12 cellular contexts compared by ENCODE assay signal in the genomic region with DNA sequence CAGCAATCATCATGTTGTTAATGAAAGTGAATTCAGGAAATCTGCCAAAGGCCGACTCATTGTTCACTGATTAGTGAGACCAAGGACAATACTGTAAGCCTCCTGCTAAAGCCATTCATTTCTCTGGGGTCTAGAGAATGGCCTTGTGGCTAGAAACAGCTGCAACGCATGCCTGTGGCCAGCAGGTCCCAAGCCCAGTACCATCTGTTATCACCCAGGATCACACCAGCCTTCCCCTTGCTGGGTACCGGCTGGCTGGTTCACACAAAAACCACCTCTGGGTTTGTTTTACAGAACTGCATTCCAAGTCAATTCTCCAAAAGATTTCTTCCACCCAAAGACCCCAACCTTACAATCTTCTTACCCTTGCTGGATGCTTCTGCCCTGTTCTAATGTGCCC. TPM values are rescaled to one million over a fixed set of nuclear protein-coding genes. Genes with fewer than 3 reads are reported as not detected.
DNase-seq lines count a peak whose midpoint lies in the region; ATAC-seq and TF ChIP-seq lines count a peak whose summit lies in the region.
"Had no signal": no experiment of that assay in that cellular context is flagged by ENCODE, and none has a peak within 500 bp of the region (broad histone marks: within the 10 kb centered on the region; RNA-seq: fewer than 3 reads in every experiment).

No MANE protein-coding gene starts in this region.

- H3K36me3 Mint-ChIP-seq in neural progenitor cell = no peaks in the 10 kb centered on the region

- peaks cover 0 to 28% (median 0%) of the 10 kb centered on the region in 4 donors for H3K27me3 ChIP-seq in esophagus squamous epithelium
- peaks cover 29% of the 10 kb centered on the region for H3K27me3 ChIP-seq in neural progenitor cell

- peaks cover 15% of the 10 kb centered on the region for H3K4me1 Mint-ChIP-seq in neural progenitor cell

- H3K79me2 ChIP-seq in neural progenitor cell (ENCODE audit: low read depth) = no peaks in the 10 kb centered on the region

- H3K27me3 Mint-ChIP-seq in neural progenitor cell (ENCODE audit: insufficient read depth, low read depth) = peaks cover 28% of the 10 kb centered on the region

- no peak overlapping the region for H2AFZ ChIP-seq in neural progenitor cell (replicated peaks)

- no peak for TF ChIP-seq CTCF in esophagus squamous epithelium (IDR thresholded peaks at IDR 0.05)
- TF ChIP-seq CTCF in neural progenitor cell (IDR thresholded peaks at IDR 0.05) = peak; percentile 34

- H3K27ac Mint-ChIP-seq in neural progenitor cell = no peak overlapping the region
- H3K27ac Mint-ChIP-seq: activated T-cell treated with anti-CD3 and anti-CD28 coated beads, Interleukin-2, amount 50 U/mL, for 24 hours; CD4-positive, alpha-beta T cell had no signal

- ATAC-seq in HG02970 (IDR thresholded peaks at IDR 0.05; ENCODE audit: low FRiP score, unreplicated experiment) = no peak
- ATAC-seq in HG02885 (IDR thresholded peaks at IDR 0.05; ENCODE audit: poor library complexity, unreplicated experiment) = no peak
- ATAC-seq: SK-N-SH treated with all-trans-retinoic acid at 6 μM for 48 hours had no signal

- H3K27ac ChIP-seq in esophagus squamous epithelium (peak overlapping the region in 3 of 4 donors; percentile 59 to 81 (median 81)), neural progenitor cell (no peak overlapping the region)

- H3K4me2 ChIP-seq in neural progenitor cell = peak overlapping the region; percentile 96

- 29 to 78% methylated on average over 3 of the region's 3 CpGs for WGBS in esophagus squamous epithelium, 2 donors

- H4K20me1 ChIP-seq in neural progenitor cell (ENCODE audit: low read depth) = peaks cover 6% of the 10 kb centered on the region

- intact Hi-C loops in esophagus squamous epithelium (cut with DNase I) = no loop called here

- H3K4me1 ChIP-seq in esophagus squamous epithelium = peaks cover 0 to 46% (median 8%) of the 10 kb centered on the region in 3 donors
- H3K4me1 ChIP-seq in neural progenitor cell = peaks cover 26% of the 10 kb centered on the region

- peak overlapping the region in 1 of 4 donors; percentile 68 for H3K4me3 ChIP-seq in esophagus squamous epithelium
- peak overlapping the region; percentile 74 for H3K4me3 ChIP-seq in neural progenitor cell

- H3K9me3 ChIP-seq in esophagus squamous epithelium (peaks cover 0 to 12% (median 0%) of the 10 kb centered on the region in 3 donors), neural progenitor cell (ENCODE audit: low read depth) (peaks cover 9% of the 10 kb centered on the region)

- H3K9ac ChIP-seq in neural progenitor cell = no peak overlapping the region

- H3K36me3 ChIP-seq in esophagus squamous epithelium (no peaks in the 10 kb centered on the region), neural progenitor cell (no peaks in the 10 kb centered on the region)

- H3K4me3 Mint-ChIP-seq in neural progenitor cell = peak overlapping the region; percentile 81

- H3F3A ChIP-seq in neural progenitor cell (ENCODE audit: low read depth) = peaks cover 31% of the 10 kb centered on the region

- TF ChIP-seq POLR2A in esophagus squamous epithelium (IDR thresholded peaks at IDR 0.05) = no peak

- peaks cover 17% of the 10 kb centered on the region for H3K9me3 Mint-ChIP-seq in neural progenitor cell

- DNase-seq in EH (ENCODE audit: low read depth) = peak; percentile 10
- peak; percentile 48 for DNase-seq in OCI-M1 (lab: John Stamatoyannopoulos, UW)
- DNase-seq in esophagus squamous epithelium (lab: John Stamatoyannopoulos, UW) = no peak
- peak; percentile 75 for DNase-seq in neural progenitor cell (ENCODE audit: low spot score)
- DNase-seq in effector CD4-positive, alpha-beta T cell = no peak
- DNase-seq in SKM-1 (lab: John Stamatoyannopoulos, UW; ENCODE audit: unreplicated experiment) = no peak
- DNase-seq: activated T-cell treated with anti-CD3 and anti-CD28 coated beads, Interleukin-2, amount 50 U/mL, for 24 hours; CD4-positive, alpha-beta T cell; NCI-H2029 treated with DMSO at 0.1 percent for 48 hours had no signal

RNA-seq across cellular contexts. Expression of gene PLAAT5, which starts 1.1 kb away (rescaled TPM):
- total RNA-seq in esophagus squamous epithelium (1 to 10 TPM in 2 of 4 donors, under 1 TPM in 1, not detected in 1; 0.13 to 1.3 (median 1.1) TPM), neural progenitor cell (ENCODE audit: low replicate concordance) (0.77 TPM in 1 of 2 replicates, not detected in the other)

RNA-seq across cellular contexts. Expression of gene LGALS12, which starts 16.0 kb away (rescaled TPM):
- not detected for total RNA-seq in esophagus squamous epithelium
- not detected in 2 replicates for total RNA-seq in neural progenitor cell (ENCODE audit: low replicate concordance)
- total RNA-seq: CD4-positive, alpha-beta T cell had no signal

RNA-seq across cellular contexts. Expression of gene PLAAT4, which starts 46.7 kb away (rescaled TPM):
- 10 to 100 TPM in 2 of 4 donors, 1 to 10 TPM in 2; 3.9 to 32.6 (median 11.7) TPM for total RNA-seq in esophagus squamous epithelium
- not detected in 2 replicates for total RNA-seq in neural progenitor cell (ENCODE audit: low replicate concordance)

Comparison
In these comparisons a context has a peak if more than half of its experiments do, and no peak if none do; other contexts are left out.
1. DNase-seq: peak in EH (single experiment), OCI-M1 (single experiment) and neural progenitor cell (single experiment); none in esophagus squamous epithelium (single experiment), effector CD4-positive, alpha-beta T cell (single experiment) and SKM-1 (single experiment).